29 cellular contexts compared by ENCODE assay signal in genomic region chr17:42806249-42806648, GRCh38. TPM values are rescaled to one million over a fixed set of nuclear protein-coding genes. Genes with fewer than 3 reads are reported as not detected.
"Had no signal": no experiment of that assay in that cellular context is flagged by ENCODE, and none has a peak within 500 bp of the region (broad histone marks: within the 10 kb centered on the region; RNA-seq: fewer than 3 reads in every experiment).

No MANE protein-coding gene starts in this region.

- H3K9me3 Mint-ChIP-seq: activated naive CD8-positive, alpha-beta T cell treated with anti-CD3 and anti-CD28 coated beads for 36 hours; central memory CD8-positive, alpha-beta T cell; endodermal cell; memory B cell; naive B cell; neural crest cell; WTC11 had no signal

- FAIRE-seq: astrocyte had no signal

- H3K27me3 Mint-ChIP-seq: activated naive CD8-positive, alpha-beta T cell treated with anti-CD3 and anti-CD28 coated beads for 36 hours; central memory CD8-positive, alpha-beta T cell; memory B cell; naive B cell had no signal

- H3K4me3 ChIP-seq: breast epithelium, coronary artery, sigmoid colon, spleen, thyroid gland had no signal

- ATAC-seq: left cardiac atrium, WTC11 had no signal

- H3K4me3 Mint-ChIP-seq: activated naive CD8-positive, alpha-beta T cell treated with anti-CD3 and anti-CD28 coated beads for 36 hours; central memory CD8-positive, alpha-beta T cell; endodermal cell; memory B cell; naive B cell; neural crest cell; WTC11 had no signal

- DNase-seq: activated CD8-positive, alpha-beta memory T cell treated with anti-CD3 and anti-CD28 coated beads, Interleukin-2, amount 50 U/mL, for 4 hours; activated naive CD4-positive, alpha-beta T cell treated with Interleukin-2 at 50 U/mL for 16 hours; activated naive CD8-positive, alpha-beta T cell treated with anti-CD3 and anti-CD28 coated beads for 36 hours; activated T-cell treated with anti-CD3 and anti-CD28 coated beads, Interleukin-2, amount 50 U/mL, for 48 hours; endodermal cell; foreskin fibroblast; left cardiac atrium; naive B cell; occipital lobe; posterior cingulate gyrus; sigmoid colon; spleen; stimulated activated CD4-positive, alpha-beta T cell treated with anti-CD3 and anti-CD28 coated beads, Interleukin-4, amount 100 ng/mL, for 1 hour; stimulated activated naive CD4-positive, alpha-beta T cell treated with Interleukin-2 at 50 U/mL for 16 hours; substantia nigra; T-helper 9 cell; thyroid gland had no signal

- H3K4me1 ChIP-seq: breast epithelium, spleen, thyroid gland had no signal

- H3K4me1 Mint-ChIP-seq: activated naive CD8-positive, alpha-beta T cell treated with anti-CD3 and anti-CD28 coated beads for 36 hours; central memory CD8-positive, alpha-beta T cell; memory B cell; naive B cell; neural crest cell; WTC11 had no signal

- H3K27me3 ChIP-seq: breast epithelium, sigmoid colon, spleen, thyroid gland had no signal

- H3K27ac ChIP-seq: coronary artery, epithelial cell of prostate, spleen, thyroid gland had no signal

- H3K9me3 ChIP-seq: breast epithelium, sigmoid colon, spleen, thyroid gland had no signal

- H3K27ac Mint-ChIP-seq: activated naive CD8-positive, alpha-beta T cell treated with anti-CD3 and anti-CD28 coated beads for 36 hours; endodermal cell; memory B cell; naive B cell; WTC11 had no signal

RNA-seq across cellular contexts. Expression of gene CNTD1, which starts 7.6 kb away (rescaled TPM):
- total RNA-seq: activated naive CD8-positive, alpha-beta T cell treated with anti-CD3 and anti-CD28 coated beads for 36 hours; astrocyte; endodermal cell; glomerular endothelial cell; mononuclear cell; neural crest cell; spleen; T-helper 1 cell treated with Interleukin-12 subunit alpha and Interleukin-12 subunit beta and Interleukin-4 antibody, amounts not matched to agents 30 ng/mL and 1 ng/mL, for 36 hours; WTC11 had no signal

RNA-seq across cellular contexts. Expression of gene WNK4, which starts 25.8 kb away (rescaled TPM):
- total RNA-seq: left cardiac atrium, ureter had no signal
